14 cellular contexts compared by ENCODE assay signal in genomic region chr10:79128241-79128922, GRCh38. TPM values are rescaled to one million over a fixed set of nuclear protein-coding genes. Genes with fewer than 3 reads are reported as not detected.
DNase-seq lines count a peak whose midpoint lies in the region; ATAC-seq and TF ChIP-seq lines count a peak whose summit lies in the region.
"Had no signal": no experiment of that assay in that cellular context is flagged by ENCODE, and none has a peak within 500 bp of the region (broad histone marks: within the 10 kb centered on the region; RNA-seq: fewer than 3 reads in every experiment).

No MANE protein-coding gene starts in this region.

- TF ChIP-seq POLR2A in heart left ventricle (IDR thresholded peaks at IDR 0.05) (no peak), uterus (IDR thresholded peaks at IDR 0.05) (no peak)

- H3K9me3 ChIP-seq in heart left ventricle (no peaks in the 10 kb centered on the region), T-helper 17 cell (ENCODE audit: control insufficient read depth, low read length, poor library complexity, severe bottlenecking) (no peaks in the 10 kb centered on the region), left lung (no peaks in the 10 kb centered on the region), uterus (no peaks in the 10 kb centered on the region)
- H3K9me3 ChIP-seq: pancreas had no signal

- peak overlapping the region in 10 of 12 donors; percentile 2 to 97 (median 66) for H3K27ac ChIP-seq in heart left ventricle
- H3K27ac ChIP-seq in left lung: peak overlapping the region; percentile 26 to 48
- peak overlapping the region; percentile 34 to 51 for H3K27ac ChIP-seq in uterus

- no peak overlapping the region for H3K4me3 Mint-ChIP-seq in T-helper 17 cell
- H3K4me3 Mint-ChIP-seq: activated naive CD4-positive, alpha-beta T cell treated with anti-CD3 and anti-CD28 coated beads for 36 hours; T-cell had no signal

- TF ChIP-seq CTCF in heart left ventricle (IDR thresholded peaks at IDR 0.05): no peak
- no peak for TF ChIP-seq CTCF in left lung (IDR thresholded peaks at IDR 0.05)
- no peak for TF ChIP-seq CTCF in uterus (IDR thresholded peaks at IDR 0.05)

- no peak for DNase-seq in heart left ventricle
- no peak for DNase-seq in left ventricle myocardium superior
- no peak for DNase-seq in T-helper 17 cell
- no peak for DNase-seq in left lung
- no peak for DNase-seq in uterus
- no peak for DNase-seq in NCI-H187 treated with DMSO at 0.1 percent for 48 hours (lab: John Stamatoyannopoulos, UW)
- DNase-seq: activated CD4-positive, CD25-positive, alpha-beta regulatory T cell; activated naive CD4-positive, alpha-beta T cell treated with anti-CD3 and anti-CD28 coated beads for 36 hours; central memory CD4-positive, alpha-beta T cell; NCI-H774; pancreas; T-cell had no signal

- H3K27ac Mint-ChIP-seq in T-helper 17 cell: peak overlapping the region; percentile 57
- H3K27ac Mint-ChIP-seq: activated naive CD4-positive, alpha-beta T cell treated with anti-CD3 and anti-CD28 coated beads for 36 hours had no signal

- H3K4me3 ChIP-seq in heart left ventricle (no peak overlapping the region), left lung (no peak overlapping the region), uterus (no peak overlapping the region)
- H3K4me3 ChIP-seq: pancreas had no signal

- H3K4me1 ChIP-seq in heart left ventricle (peaks cover 8 to 100% (median 79%) of the 10 kb centered on the region in 12 donors), left lung (peaks cover 32 to 74% of the 10 kb centered on the region in 2 donors), uterus (peaks cover 26 to 34% of the 10 kb centered on the region in 2 donors)

- ATAC-seq in heart left ventricle: no peak
- ATAC-seq in left ventricle myocardium superior: no peak
- ATAC-seq in T-helper 17 cell: no peak
- ATAC-seq in left lung: no peak
- ATAC-seq in HG03565 (IDR thresholded peaks at IDR 0.05; ENCODE audit: unreplicated experiment): no peak
- ATAC-seq in HG03521 (IDR thresholded peaks at IDR 0.05; ENCODE audit: unreplicated experiment): no peak
- ATAC-seq: T-cell had no signal

- no peaks in the 10 kb centered on the region for H3K27me3 Mint-ChIP-seq in T-helper 17 cell
- H3K27me3 Mint-ChIP-seq: T-cell had no signal

- H3K4me1 Mint-ChIP-seq in T-helper 17 cell: peaks cover 35% of the 10 kb centered on the region

- peaks cover 4% of the 10 kb centered on the region for H3K36me3 Mint-ChIP-seq in T-helper 17 cell (ENCODE audit: low read depth)

- intact Hi-C loops in heart left ventricle (cut with DNase I): no loop called here
- intact Hi-C loops in left ventricle myocardium superior (cut with micrococcal nuclease): no loop called here
- intact Hi-C loops in left lung (cut with DNase I): no loop called here
- intact Hi-C loops in uterus (cut with DNase I; ENCODE audit: low total_unique reads): no loop called here

- WGBS in heart left ventricle, 4 donors: 75 to 81% (median 79%) methylated on average over 8 of the region's 8 CpGs

- H3K27me3 ChIP-seq in heart left ventricle: no peaks in the 10 kb centered on the region
- no peaks in the 10 kb centered on the region for H3K27me3 ChIP-seq in left lung
- no peaks in the 10 kb centered on the region for H3K27me3 ChIP-seq in uterus
- H3K27me3 ChIP-seq: pancreas had no signal

- H3K36me3 ChIP-seq in heart left ventricle (peaks cover 0 to 50% (median 27%) of the 10 kb centered on the region in 9 donors), left lung (peaks cover 0 to 27% of the 10 kb centered on the region in 2 donors), uterus (no peaks in the 10 kb centered on the region)

RNA-seq across cellular contexts. Expression of gene ZMIZ1, which starts 59.6 kb away (rescaled TPM):
- total RNA-seq in heart left ventricle (10 to 100 TPM; 39.8 to 75.4 (median 50.5) TPM), left ventricle myocardium superior (49.5 TPM), T-helper 17 cell (10 to 100 TPM; 30.0 to 34.0 TPM), left lung (10 to 100 TPM; 63.1 to 80.2 TPM), uterus (100 to 1,000 TPM in 1 of 4 donors, 10 to 100 TPM in 3; 18.7 to 188 (median 36.7) TPM)
- polyA plus RNA-seq in heart left ventricle: 10 to 100 TPM; 19.7 to 45.7 TPM
